In genomic region chr5:115875447-115875846, GRCh38 we compare ENCODE assay signal across 1 cellular context.
TF ChIP-seq lines count a peak whose summit lies in the region.

No MANE protein-coding gene starts in this region.

TF ChIP-seq in GM23338, 12 proteins besides CTCF, POLR2A, EP300 and RAD21 (continued from another document):
- TF ChIP-seq ZNF462 (CRISPR knock-in tag; IDR thresholded peaks at IDR 0.05) (no peak), CREB1 (CRISPR knock-in tag; IDR thresholded peaks at IDR 0.05; ENCODE audit: low read depth) (no peak), ZNF114 (CRISPR knock-in tag; IDR thresholded peaks at IDR 0.05) (no peak), POLR2AphosphoS5 (IDR thresholded peaks at IDR 0.05; ENCODE audit: low read depth) (no peak), STAT1 (IDR thresholded peaks at IDR 0.05; ENCODE audit: unreplicated experiment) (no peak), EZH2 (IDR thresholded peaks at IDR 0.05; ENCODE audit: low read depth, unreplicated experiment) (no peak), JUNB (IDR thresholded peaks at IDR 0.05; ENCODE audit: unreplicated experiment) (no peak)
